8 cellular contexts compared by ENCODE assay signal in genomic region chr2:189661148-189661956, GRCh38. TPM values are rescaled to one million over a fixed set of nuclear protein-coding genes. Genes with fewer than 3 reads are reported as not detected.
A peak's percentile ranks its signal among the peaks of the same experiment; 100 is the strongest.
DNase-seq lines count a peak whose midpoint lies in the region; ATAC-seq and TF ChIP-seq lines count a peak whose summit lies in the region.

TSS of gene ASNSD1 (plus strand) at chr2:189661459. CDS start at chr2:189666133, 4,674 bp downstream.

- peak; percentile 87 for TF ChIP-seq CTCF in coronary artery (IDR thresholded peaks at IDR 0.05)

- DNase-seq in C1 segment of cervical spinal cord (lab: John Stamatoyannopoulos, UW), result peak; percentile 70 to 99 (median 96)
- DNase-seq in GM19240 (ENCODE audit: insufficient read length, low spot score), result peak; percentile 83
- DNase-seq in NCI-H524 treated with DMSO at 0.1 percent for 48 hours (lab: John Stamatoyannopoulos, UW), result peak; percentile 91
- DNase-seq in activated CD4-positive, alpha-beta T cell treated with anti-CD3 and anti-CD28 coated beads for 48 hours, result peak; percentile 99
- peak; percentile 99 for DNase-seq in coronary artery (ENCODE audit: low spot score)
- DNase-seq in left colon, result peak; percentile 99
- DNase-seq in stimulated activated CD4-positive, alpha-beta T cell treated with anti-CD3 and anti-CD28 coated beads, Interleukin-1b, Interleukin-23, amount 100 ng/mL, for 48 hours, result peak; percentile 99

- peak within 1 kb of the TSS; percentile 91 for H3K4me3 ChIP-seq in coronary artery

- peak within 1 kb of the TSS; percentile 87 to 91 for H3K27ac ChIP-seq in coronary artery

- ATAC-seq in HG03460 (IDR thresholded peaks at IDR 0.05; ENCODE audit: unreplicated experiment) (peak; percentile 94), left colon (peak; percentile 93)

- intact Hi-C loops in left colon (cut with DNase I, micrococcal nuclease), result loop anchor here in 1 of 2 donors (5.0 kb wide), 1 partner anchor 36 kb away; no protein-coding TSS in a partner anchor

RNA-seq across cellular contexts. Expression of gene ASNSD1, which starts in this region (rescaled TPM):
- 10 to 100 TPM; 18.5 to 19.2 TPM for total RNA-seq in left colon

Comparison
In these comparisons a context has a peak if more than half of its experiments do, and no peak if none do; other contexts are left out.
1. Peak in every context shown above with its lines: DNase-seq, ATAC-seq, H3K4me3 ChIP-seq and H3K27ac ChIP-seq.